In genomic region chr12:32000373-32001005, GRCh38 we compare ENCODE assay signal across 21 cellular contexts.
"Had no signal": no experiment of that assay in that cellular context is flagged by ENCODE, and none has a peak within 500 bp of the region (broad histone marks: within the 10 kb centered on the region; RNA-seq: fewer than 3 reads in every experiment).

No MANE protein-coding gene starts in this region.

- H3K4me1 Mint-ChIP-seq: activated CD8-positive, alpha-beta memory T cell treated with anti-CD3 and anti-CD28 coated beads, Interleukin-2, amount 10 ng/mL, durations not matched to agents 7 days and 5 days had no signal

- ATAC-seq: activated CD8-positive, alpha-beta memory T cell treated with anti-CD3 and anti-CD28 coated beads, Interleukin-2, amount 10 ng/mL, durations not matched to agents 7 days and 5 days; activated naive CD4-positive, alpha-beta T cell treated with anti-CD3 and anti-CD28 coated beads, Interleukin-2, amount 50 U/mL, for 72 hours; body of pancreas; SK-N-SH treated with all-trans-retinoic acid at 6 μM for 48 hours; stimulated activated memory B cell treated with anti-CD40 and anti-IgM and Interleukin-4, amounts not matched to agents 10 μg/mL and 1 μg/mL and 100 μg/mL, for 72 hours; upper lobe of right lung had no signal

- H3K27me3 ChIP-seq: body of pancreas, esophagus squamous epithelium, spleen, upper lobe of right lung had no signal

- H3K4me3 Mint-ChIP-seq: activated CD8-positive, alpha-beta memory T cell treated with anti-CD3 and anti-CD28 coated beads, Interleukin-2, amount 10 ng/mL, durations not matched to agents 7 days and 5 days; memory B cell; stimulated activated memory B cell treated with anti-CD40 and anti-IgM and Interleukin-4, amounts not matched to agents 10 μg/mL and 1 μg/mL and 100 μg/mL, for 72 hours had no signal

- H3K9me3 Mint-ChIP-seq: activated T-helper 2 cell treated with anti-CD3 and anti-CD28 coated beads, Interferon-gamma antibody, Interleukin-2, Interleukin-4, amounts not matched to agents 10 μg/mL and 5 μg/mL and 100 μg/mL, durations not matched to agents 14 hours and 24 hours and 36 hours; memory B cell; stimulated activated memory B cell treated with anti-CD40 and anti-IgM and Interleukin-4, amounts not matched to agents 10 μg/mL and 1 μg/mL and 100 μg/mL, for 72 hours had no signal

- H3K9ac ChIP-seq: parathyroid adenoma had no signal

- H3K27me3 Mint-ChIP-seq: activated CD8-positive, alpha-beta memory T cell treated with anti-CD3 and anti-CD28 coated beads, Interleukin-2, amount 10 ng/mL, durations not matched to agents 7 days and 5 days; memory B cell; stimulated activated memory B cell treated with anti-CD40 and anti-IgM and Interleukin-4, amounts not matched to agents 10 μg/mL and 1 μg/mL and 100 μg/mL, for 72 hours had no signal

- H3K79me2 ChIP-seq: parathyroid adenoma had no signal

- DNase-seq: activated CD4-positive, alpha-beta T cell treated with anti-CD3 and anti-CD28 coated beads, Interleukin-2, amount 50 U/mL, for 4 hours; activated CD8-positive, alpha-beta memory T cell treated with anti-CD3 and anti-CD28 coated beads, Interleukin-2, amount 10 ng/mL, durations not matched to agents 7 days and 5 days; activated T-cell treated with anti-CD3 and anti-CD28 coated beads, Interleukin-2, amount 50 U/mL, for 1 hour; body of pancreas; dermis blood vessel endothelial cell; effector memory CD4-positive, alpha-beta T cell; esophagus squamous epithelium; spleen; stimulated activated CD4-positive, alpha-beta T cell treated with anti-CD3 and anti-CD28 coated beads, Interleukin-4, amount 100 ng/mL, for 4 hours; T-helper 1 cell; T-helper 9 cell; upper lobe of right lung had no signal

- H3K27ac ChIP-seq: body of pancreas, esophagus squamous epithelium, parathyroid adenoma, thoracic aorta, upper lobe of right lung, VCaP had no signal

- H3K4me3 ChIP-seq: body of pancreas, esophagus squamous epithelium, spleen, thoracic aorta, upper lobe of right lung had no signal

- H3K27ac Mint-ChIP-seq: activated CD8-positive, alpha-beta memory T cell treated with anti-CD3 and anti-CD28 coated beads, Interleukin-2, amount 10 ng/mL, durations not matched to agents 7 days and 5 days; activated T-helper 2 cell treated with anti-CD3 and anti-CD28 coated beads, Interferon-gamma antibody, Interleukin-2, Interleukin-4, amounts not matched to agents 10 μg/mL and 5 μg/mL and 100 μg/mL, durations not matched to agents 14 hours and 24 hours and 36 hours; memory B cell; stimulated activated memory B cell treated with anti-CD40 and anti-IgM and Interleukin-4, amounts not matched to agents 10 μg/mL and 1 μg/mL and 100 μg/mL, for 72 hours had no signal

- H3K4me1 ChIP-seq: body of pancreas, parathyroid adenoma, spleen, upper lobe of right lung had no signal

- H3K9me3 ChIP-seq: body of pancreas, esophagus squamous epithelium, thoracic aorta, upper lobe of right lung had no signal

- FAIRE-seq: endothelial cell of umbilical vein had no signal

- H2AFZ ChIP-seq: parathyroid adenoma had no signal
